ENCODE assay signal across 8 cellular contexts in genomic region chr12:98594050-98594853, GRCh38. TPM values are rescaled to one million over a fixed set of nuclear protein-coding genes. Genes with fewer than 3 reads are reported as not detected.
A peak's percentile ranks its signal among the peaks of the same experiment; 100 is the strongest.
DNase-seq lines count a peak whose midpoint lies in the region; ATAC-seq and TF ChIP-seq lines count a peak whose summit lies in the region.

No MANE protein-coding gene starts in this region.

- H4K12ac ChIP-seq in trophoblast cell (ENCODE audit: low read depth, low read length) = peak overlapping the region; percentile 78

- H3K36me3 Mint-ChIP-seq in activated naive CD4-positive, alpha-beta T cell treated with anti-CD3 and anti-CD28 coated beads for 36 hours (ENCODE audit: low read depth) = peaks cover 42% of the 10 kb centered on the region
- H3K36me3 Mint-ChIP-seq in activated T-helper 17 cell treated with anti-CD3 and anti-CD28 coated beads, Interleukin-2, amount 50 U/mL, for 72 hours (ENCODE audit: low read depth) = peaks cover 62% of the 10 kb centered on the region

- H2BK120ac ChIP-seq in trophoblast cell (ENCODE audit: insufficient read depth, low read length, poor library complexity) = peak overlapping the region; percentile 91

- no peaks in the 10 kb centered on the region for H3K9me3 Mint-ChIP-seq in activated naive CD4-positive, alpha-beta T cell treated with anti-CD3 and anti-CD28 coated beads for 36 hours
- no peaks in the 10 kb centered on the region for H3K9me3 Mint-ChIP-seq in activated T-helper 17 cell treated with anti-CD3 and anti-CD28 coated beads, Interleukin-2, amount 50 U/mL, for 72 hours

- CTCF ChIA-PET in activated naive CD4-positive, alpha-beta T cell treated with anti-CD3 and anti-CD28 coated beads for 36 hours (lab: Charles Lee) = interaction anchor here (0.6 to 4.7 kb wide), 3 partner anchors 27 to 162 kb away, joined by 4 to 27 read pairs (median 11); no protein-coding TSS in a partner anchor

- H4K20me1 ChIP-seq in KMS-11 (ENCODE audit: insufficient read depth) = peaks cover 31% of the 10 kb centered on the region

- H3K23ac ChIP-seq in trophoblast cell (ENCODE audit: low read length) = peak overlapping the region; percentile 69

- H3K9me3 ChIP-seq in trophoblast cell (ENCODE audit: insufficient read depth, low read depth, low read length) = peaks cover 5% of the 10 kb centered on the region

- H3K27me3 ChIP-seq in KMS-11 (ENCODE audit: insufficient read depth, low read depth) (no peaks in the 10 kb centered on the region), trophoblast cell (ENCODE audit: insufficient read depth, low read length) (no peaks in the 10 kb centered on the region)

- H3K4me3 ChIP-seq in KMS-11 (IDR thresholded peaks at IDR 0.05; ENCODE audit: insufficient read depth, low read depth, low read length) (no peak overlapping the region), trophoblast cell (ENCODE audit: low read depth, low read length) (peak overlapping the region; percentile 100)

- peak overlapping the region; percentile 89 for H3K18ac ChIP-seq in trophoblast cell (ENCODE audit: low read length)

- peak overlapping the region; percentile 87 for H4K91ac ChIP-seq in trophoblast cell (ENCODE audit: low read depth, low read length)

- H3K9ac ChIP-seq in KMS-11 = peak overlapping the region; percentile 97
- H3K9ac ChIP-seq in trophoblast cell (ENCODE audit: low read length) = peak overlapping the region; percentile 91

- peak overlapping the region; percentile 85 for H4K8ac ChIP-seq in trophoblast cell (ENCODE audit: low read depth, low read length)

- WGBS in trophoblast cell (ENCODE audit: extremely low coverage, insufficient coverage, insufficient read length) = no CpG with 5 or more reads among the region's 36 CpGs

- H3K4me1 ChIP-seq in KMS-11 (ENCODE audit: low read depth, poor library complexity, severe bottlenecking) (peaks cover 21% of the 10 kb centered on the region), trophoblast cell (ENCODE audit: control insufficient read depth in 1 of 2, insufficient read depth in 2 of 2, low read length in 2 of 2) (peaks cover 0 to 9% of the 10 kb centered on the region in 2 experiments)

- DNase-seq in activated naive CD4-positive, alpha-beta T cell treated with anti-CD3 and anti-CD28 coated beads for 36 hours = no peak
- DNase-seq in activated naive CD4-positive, alpha-beta T cell treated with Interleukin-2 at 50 U/mL for 16 hours = no peak
- DNase-seq in Right ventricle myocardium inferior (ENCODE audit: missing footprints) (peak; percentile 78), trophoblast cell (peak; percentile 25 to 62), NCI-H446 (lab: John Stamatoyannopoulos, UW) (no peak), GDM1 (lab: John Stamatoyannopoulos, UW) (no peak)

- H3K4me3 Mint-ChIP-seq in activated naive CD4-positive, alpha-beta T cell treated with anti-CD3 and anti-CD28 coated beads for 36 hours = peak overlapping the region; percentile 93
- peak overlapping the region; percentile 93 for H3K4me3 Mint-ChIP-seq in activated T-helper 17 cell treated with anti-CD3 and anti-CD28 coated beads, Interleukin-2, amount 50 U/mL, for 72 hours

- peak; percentile 16 for ATAC-seq in activated T-helper 17 cell treated with anti-CD3 and anti-CD28 coated beads, Interleukin-2, amount 50 U/mL, for 72 hours (replicated peaks)
- peak; percentile 69 for ATAC-seq in Right ventricle myocardium inferior

- peaks cover 7% of the 10 kb centered on the region for H3K79me1 ChIP-seq in trophoblast cell (ENCODE audit: low read length)

- peak overlapping the region; percentile 54 for H3K4me2 ChIP-seq in KMS-11
- peak overlapping the region; percentile 67 for H3K4me2 ChIP-seq in trophoblast cell (ENCODE audit: low read length)

- peak overlapping the region; percentile 84 for H3K27ac ChIP-seq in KMS-11
- peak overlapping the region; percentile 81 for H3K27ac ChIP-seq in trophoblast cell (ENCODE audit: low read depth, low read length)

- peak overlapping the region; percentile 99 for H2AK5ac ChIP-seq in trophoblast cell (ENCODE audit: low read length)

- intact Hi-C loops in activated naive CD4-positive, alpha-beta T cell treated with anti-CD3 and anti-CD28 coated beads for 36 hours (cut with micrococcal nuclease) = loop anchor here (5.0 kb wide), 2 partner anchors 62 to 148 kb away; no protein-coding TSS in a partner anchor
- intact Hi-C loops in Right ventricle myocardium inferior (cut with DNase I) = no loop called here

- H2BK5ac ChIP-seq in trophoblast cell (ENCODE audit: low read depth, low read length, poor library complexity) = peak overlapping the region; percentile 84

- peak overlapping the region; percentile 99 for H3K4ac ChIP-seq in trophoblast cell (ENCODE audit: low read depth, low read length)

- TF ChIP-seq CTCF in KMS-11 (conservative IDR thresholded peaks at IDR 0.05; ENCODE audit: low read depth, low read length) = no peak

- peaks cover 15% of the 10 kb centered on the region for H3K36me3 ChIP-seq in KMS-11 (ENCODE audit: insufficient read depth)
- peaks cover 17 to 21% of the 10 kb centered on the region in 2 experiments for H3K36me3 ChIP-seq in trophoblast cell (ENCODE audit: control insufficient read depth in 1 of 2, insufficient read depth in 2 of 2, low read length in 2 of 2)

- no peaks in the 10 kb centered on the region for H3K27me3 Mint-ChIP-seq in activated naive CD4-positive, alpha-beta T cell treated with anti-CD3 and anti-CD28 coated beads for 36 hours (ENCODE audit: low read depth)
- no peaks in the 10 kb centered on the region for H3K27me3 Mint-ChIP-seq in activated T-helper 17 cell treated with anti-CD3 and anti-CD28 coated beads, Interleukin-2, amount 50 U/mL, for 72 hours

- peaks cover 47% of the 10 kb centered on the region for H3K79me2 ChIP-seq in KMS-11 (ENCODE audit: insufficient read depth, low read depth)
- H3K79me2 ChIP-seq in trophoblast cell (ENCODE audit: control insufficient read depth, insufficient read depth, low read length, poor library complexity) = peaks cover 10% of the 10 kb centered on the region

- H2AFZ ChIP-seq in KMS-11 (ENCODE audit: low read depth) (peak overlapping the region; percentile 26; the same call in 1 of the 2 replicates), trophoblast cell (ENCODE audit: insufficient read depth, low read length, poor library complexity) (peak overlapping the region; percentile 74)

- H3K14ac ChIP-seq in trophoblast cell (ENCODE audit: low read length) = peak overlapping the region; percentile 95

- H3K4me1 Mint-ChIP-seq in activated naive CD4-positive, alpha-beta T cell treated with anti-CD3 and anti-CD28 coated beads for 36 hours (ENCODE audit: low read depth) = peaks cover 22% of the 10 kb centered on the region
- peaks cover 17% of the 10 kb centered on the region for H3K4me1 Mint-ChIP-seq in activated T-helper 17 cell treated with anti-CD3 and anti-CD28 coated beads, Interleukin-2, amount 50 U/mL, for 72 hours

- peak overlapping the region; percentile 96 for H3K27ac Mint-ChIP-seq in activated naive CD4-positive, alpha-beta T cell treated with anti-CD3 and anti-CD28 coated beads for 36 hours
- peak overlapping the region; percentile 96 for H3K27ac Mint-ChIP-seq in activated T-helper 17 cell treated with anti-CD3 and anti-CD28 coated beads, Interleukin-2, amount 50 U/mL, for 72 hours

- H2BK12ac ChIP-seq in trophoblast cell (ENCODE audit: low read length) = peak overlapping the region; percentile 15

RNA-seq across cellular contexts. Expression of gene SLC25A3, which starts 0.8 kb away (rescaled TPM):
- 100 to 1,000 TPM; 714 to 732 TPM for total RNA-seq in activated naive CD4-positive, alpha-beta T cell treated with anti-CD3 and anti-CD28 coated beads for 36 hours
- 100 to 1,000 TPM; 367 to 563 TPM for total RNA-seq in activated T-helper 17 cell treated with anti-CD3 and anti-CD28 coated beads, Interleukin-2, amount 50 U/mL, for 72 hours
- 1,790 TPM for total RNA-seq in Right ventricle myocardium inferior
- 550 and 557 TPM in 2 replicates for polyA plus RNA-seq in trophoblast cell (2013)

RNA-seq across cellular contexts. Expression of gene IKBIP, which starts 50.3 kb away (rescaled TPM):
- total RNA-seq in activated naive CD4-positive, alpha-beta T cell treated with anti-CD3 and anti-CD28 coated beads for 36 hours = 10 to 100 TPM; 14.5 to 16.8 TPM
- 10 to 100 TPM; 28.6 to 36.5 TPM for total RNA-seq in activated T-helper 17 cell treated with anti-CD3 and anti-CD28 coated beads, Interleukin-2, amount 50 U/mL, for 72 hours
- 4.8 TPM for total RNA-seq in Right ventricle myocardium inferior
- polyA plus RNA-seq in trophoblast cell (2013) = 36.7 and 37.9 TPM in 2 replicates

RNA-seq across cellular contexts. Expression of gene APAF1, which starts 50.8 kb away (rescaled TPM):
- total RNA-seq in activated naive CD4-positive, alpha-beta T cell treated with anti-CD3 and anti-CD28 coated beads for 36 hours = 10 to 100 TPM; 13.6 to 14.5 TPM
- total RNA-seq in activated T-helper 17 cell treated with anti-CD3 and anti-CD28 coated beads, Interleukin-2, amount 50 U/mL, for 72 hours = 10 to 100 TPM; 32.7 to 36.4 TPM
- 4.0 TPM for total RNA-seq in Right ventricle myocardium inferior
- polyA plus RNA-seq in trophoblast cell (2013) = 15.1 and 15.7 TPM in 2 replicates

Comparison
In these comparisons a context has a peak if more than half of its experiments do, and no peak if none do; other contexts are left out.
1. DNase-seq: peak in Right ventricle myocardium inferior (single experiment) and trophoblast cell (2 of 2); none in activated naive CD4-positive, alpha-beta T cell treated with anti-CD3 and anti-CD28 coated beads for 36 hours (single experiment), activated naive CD4-positive, alpha-beta T cell treated with Interleukin-2 at 50 U/mL for 16 hours (single experiment), NCI-H446 (0 of 2) and GDM1 (single experiment).